17 cellular contexts compared by ENCODE assay signal in genomic region chr10:24889636-24890035, GRCh38.
DNase-seq lines count a peak whose midpoint lies in the region; ATAC-seq and TF ChIP-seq lines count a peak whose summit lies in the region.
"Had no signal": no experiment of that assay in that cellular context is flagged by ENCODE, and none has a peak within 500 bp of the region (broad histone marks: within the 10 kb centered on the region; RNA-seq: fewer than 3 reads in every experiment).

No MANE protein-coding gene starts in this region.

- TF ChIP-seq CTCF in PC-9 (conservative IDR thresholded peaks at IDR 0.05) = no peak

- no TSS peak for BruUV-seq in PC-9 (replicated peaks; lab: Mats Ljungman, UMichigan)

- peaks cover 46% of the 10 kb centered on the region in 2 donors for H3K4me1 Mint-ChIP-seq in effector memory CD8-positive, alpha-beta T cell (ENCODE audit: low read depth in 2 of 2)
- peaks cover 22 to 75% (median 71%) of the 10 kb centered on the region in 4 donors for H3K4me1 Mint-ChIP-seq in naive thymus-derived CD8-positive, alpha-beta T cell
- H3K4me1 Mint-ChIP-seq in activated T-helper 2 cell treated with anti-CD3 and anti-CD28 coated beads, Interferon-gamma antibody, Interleukin-2, Interleukin-4, amounts not matched to agents 10 μg/mL and 5 μg/mL and 100 μg/mL, durations not matched to agents 14 hours and 24 hours and 36 hours (ENCODE audit: low read depth) = peaks cover 28% of the 10 kb centered on the region
- H3K4me1 Mint-ChIP-seq: neural progenitor cell had no signal

- no peak overlapping the region for H3K27ac ChIP-seq in PC-9
- H3K27ac ChIP-seq: ascending aorta, neural progenitor cell, thoracic aorta had no signal

- no peaks in the 10 kb centered on the region for H3F3A ChIP-seq in PC-9 (ENCODE audit: insufficient read depth, low read depth)

- H3K4me1 ChIP-seq in PC-9 (replicated peaks; ENCODE audit: insufficient read depth) = peaks cover 56% of the 10 kb centered on the region
- H3K4me1 ChIP-seq: ascending aorta had no signal

- DNase-seq in EH (ENCODE audit: low read depth) = peak; percentile 49
- peak in 1 of 2 experiments; percentile 40 for DNase-seq in PC-9
- no peak for DNase-seq in effector memory CD8-positive, alpha-beta T cell
- DNase-seq in naive thymus-derived CD8-positive, alpha-beta T cell = no peak
- DNase-seq in activated T-helper 2 cell treated with anti-CD3 and anti-CD28 coated beads, Interferon-gamma antibody, Interleukin-2, Interleukin-4, amounts not matched to agents 10 μg/mL and 5 μg/mL and 100 μg/mL, durations not matched to agents 14 hours and 24 hours and 36 hours (ENCODE audit: low spot score) = no peak
- DNase-seq in foreskin melanocyte = no peak
- DNase-seq: activated effector memory CD4-positive, alpha-beta T cell treated with anti-CD3 and anti-CD28 coated beads, Interleukin-2, amount 50 U/mL, for 16 hours; DMS79; NCI-H187 treated with DMSO at 0.1 percent for 48 hours; NCI-H526; retina had no signal

- H3K9me3 Mint-ChIP-seq in effector memory CD8-positive, alpha-beta T cell = peaks cover 2 to 5% of the 10 kb centered on the region in 2 donors
- H3K9me3 Mint-ChIP-seq in naive thymus-derived CD8-positive, alpha-beta T cell = peaks cover 0 to 10% (median 0%) of the 10 kb centered on the region in 9 donors
- peaks cover 12% of the 10 kb centered on the region for H3K9me3 Mint-ChIP-seq in activated T-helper 2 cell treated with anti-CD3 and anti-CD28 coated beads, Interferon-gamma antibody, Interleukin-2, Interleukin-4, amounts not matched to agents 10 μg/mL and 5 μg/mL and 100 μg/mL, durations not matched to agents 14 hours and 24 hours and 36 hours
- H3K9me3 Mint-ChIP-seq: GM23338, neural progenitor cell had no signal

- POLR2A ChIA-PET in PC-9 (lab: Charles Lee; ENCODE audit: unreplicated experiment) = interaction anchor here (0.5 to 0.6 kb wide), 3 partner anchors 12 to 92 kb away, joined by 3 to 5 read pairs (median 3); no protein-coding TSS in a partner anchor
- POLR2A ChIA-PET in naive thymus-derived CD8-positive, alpha-beta T cell (lab: Charles Lee) = interaction anchor here (1.1 kb wide), 1 partner anchor 8 kb away, joined by 5 read pairs; no protein-coding TSS in a partner anchor

- no peak overlapping the region for H3K4me3 ChIP-seq in PC-9
- H3K4me3 ChIP-seq: ascending aorta, GM23338, neural progenitor cell, thoracic aorta had no signal

- H3K4me3 Mint-ChIP-seq in effector memory CD8-positive, alpha-beta T cell = peak overlapping the region in 1 of 2 donors; percentile 20
- H3K4me3 Mint-ChIP-seq in naive thymus-derived CD8-positive, alpha-beta T cell = no peak overlapping the region
- no peak overlapping the region for H3K4me3 Mint-ChIP-seq in activated T-helper 2 cell treated with anti-CD3 and anti-CD28 coated beads, Interferon-gamma antibody, Interleukin-2, Interleukin-4, amounts not matched to agents 10 μg/mL and 5 μg/mL and 100 μg/mL, durations not matched to agents 14 hours and 24 hours and 36 hours (ENCODE audit: low read depth)
- H3K4me3 Mint-ChIP-seq: GM23338, neural progenitor cell had no signal

- no peaks in the 10 kb centered on the region for H3K27me3 Mint-ChIP-seq in effector memory CD8-positive, alpha-beta T cell
- H3K27me3 Mint-ChIP-seq in naive thymus-derived CD8-positive, alpha-beta T cell = no peaks in the 10 kb centered on the region
- no peaks in the 10 kb centered on the region for H3K27me3 Mint-ChIP-seq in activated T-helper 2 cell treated with anti-CD3 and anti-CD28 coated beads, Interferon-gamma antibody, Interleukin-2, Interleukin-4, amounts not matched to agents 10 μg/mL and 5 μg/mL and 100 μg/mL, durations not matched to agents 14 hours and 24 hours and 36 hours (ENCODE audit: low read depth)

- H2AFZ ChIP-seq in PC-9 = no peak overlapping the region
- H2AFZ ChIP-seq: GM23338, neural progenitor cell had no signal

- H3K9me2 ChIP-seq in PC-9 (ENCODE audit: insufficient read depth) = no peaks in the 10 kb centered on the region

- H3K36me3 ChIP-seq in PC-9 (ENCODE audit: low read depth) = no peaks in the 10 kb centered on the region
- H3K36me3 ChIP-seq: ascending aorta, neural progenitor cell, thoracic aorta had no signal

- CTCF ChIA-PET in PC-9 (lab: Charles Lee) = no interaction called here

- no peaks in the 10 kb centered on the region for H3K79me2 ChIP-seq in PC-9 (ENCODE audit: low read depth)

- peaks cover 8% of the 10 kb centered on the region for H3K36me3 Mint-ChIP-seq in effector memory CD8-positive, alpha-beta T cell (ENCODE audit: insufficient read depth)
- peaks cover 0 to 10% (median 6%) of the 10 kb centered on the region in 3 donors for H3K36me3 Mint-ChIP-seq in naive thymus-derived CD8-positive, alpha-beta T cell
- peaks cover 6% of the 10 kb centered on the region for H3K36me3 Mint-ChIP-seq in activated T-helper 2 cell treated with anti-CD3 and anti-CD28 coated beads, Interferon-gamma antibody, Interleukin-2, Interleukin-4, amounts not matched to agents 10 μg/mL and 5 μg/mL and 100 μg/mL, durations not matched to agents 14 hours and 24 hours and 36 hours (ENCODE audit: low read depth)
- H3K36me3 Mint-ChIP-seq: neural progenitor cell had no signal

- no peaks in the 10 kb centered on the region for H3K27me3 ChIP-seq in PC-9 (ENCODE audit: insufficient read depth, low read depth)
- H3K27me3 ChIP-seq: ascending aorta, neural progenitor cell had no signal

- peak overlapping the region; percentile 81 to 88 for H3K27ac Mint-ChIP-seq in effector memory CD8-positive, alpha-beta T cell
- peak overlapping the region; percentile 19 to 95 (median 78) for H3K27ac Mint-ChIP-seq in naive thymus-derived CD8-positive, alpha-beta T cell
- H3K27ac Mint-ChIP-seq in activated T-helper 2 cell treated with anti-CD3 and anti-CD28 coated beads, Interferon-gamma antibody, Interleukin-2, Interleukin-4, amounts not matched to agents 10 μg/mL and 5 μg/mL and 100 μg/mL, durations not matched to agents 14 hours and 24 hours and 36 hours = no peak overlapping the region
- H3K27ac Mint-ChIP-seq: GM23338, neural progenitor cell had no signal

- ATAC-seq in effector memory CD8-positive, alpha-beta T cell (replicated peaks) = no peak
- ATAC-seq in naive thymus-derived CD8-positive, alpha-beta T cell = no peak
- ATAC-seq in HG03460 (IDR thresholded peaks at IDR 0.05; ENCODE audit: unreplicated experiment) (no peak), GM21381 (IDR thresholded peaks at IDR 0.05; ENCODE audit: unreplicated experiment) (no peak)
- ATAC-seq: GM23338 had no signal

- H4K20me1 ChIP-seq in PC-9 (ENCODE audit: insufficient read depth) = no peaks in the 10 kb centered on the region

- no peaks in the 10 kb centered on the region; the same call in 1 of the 2 replicates for H3K9me3 ChIP-seq in PC-9 (ENCODE audit: insufficient read depth, low read depth)
- H3K9me3 ChIP-seq: ascending aorta, thoracic aorta had no signal

- peak overlapping the region; percentile 42 for H3K4me2 ChIP-seq in PC-9
- H3K4me2 ChIP-seq: GM23338, neural progenitor cell had no signal

- intact Hi-C loops in PC-9 (cut with micrococcal nuclease; ENCODE audit: unreplicated experiment) = loop anchor here (2.0 to 10.0 kb wide), 3 partner anchors 17 to 175 kb away; partner anchors contain the start of gene PRTFDC1
- intact Hi-C loops in activated T-helper 2 cell treated with anti-CD3 and anti-CD28 coated beads, Interferon-gamma antibody, Interleukin-2, Interleukin-4, amounts not matched to agents 10 μg/mL and 5 μg/mL and 100 μg/mL, durations not matched to agents 14 hours and 24 hours and 36 hours (cut with micrococcal nuclease) = loop anchor here (5.0 to 10.0 kb wide), 3 partner anchors 33 to 285 kb away; partner anchors contain the start of genes ENKUR and THNSL1
